In the genomic region with DNA sequence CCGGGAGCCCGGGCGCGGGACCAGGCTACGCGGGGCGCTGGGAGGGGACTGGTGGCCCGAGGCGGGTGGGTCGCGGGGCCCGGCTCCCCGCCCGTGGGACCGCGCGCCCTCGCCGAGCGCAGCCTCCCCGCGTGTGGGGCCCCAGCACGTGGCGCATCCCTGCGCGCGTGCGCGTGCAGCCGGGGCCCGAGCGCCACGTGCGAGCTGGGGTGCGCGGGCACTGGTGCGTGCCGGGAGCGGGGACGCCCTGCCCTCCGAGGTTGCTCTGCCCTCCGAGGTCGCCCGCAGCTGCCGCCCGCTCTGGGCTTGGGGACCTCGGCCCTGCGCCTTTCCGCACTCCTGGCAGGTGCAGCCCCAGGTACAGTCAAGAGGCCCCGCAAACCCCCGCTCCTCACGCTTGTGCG, we compare ENCODE assay signal across 1 cellular context.
TF ChIP-seq lines count a peak whose summit lies in the region.

No MANE protein-coding gene starts in this region.

TF ChIP-seq in HepG2, 621 proteins besides CTCF, POLR2A, EP300 and RAD21 (continued from another document and continues in another):
- TF ChIP-seq, protein P1, sequence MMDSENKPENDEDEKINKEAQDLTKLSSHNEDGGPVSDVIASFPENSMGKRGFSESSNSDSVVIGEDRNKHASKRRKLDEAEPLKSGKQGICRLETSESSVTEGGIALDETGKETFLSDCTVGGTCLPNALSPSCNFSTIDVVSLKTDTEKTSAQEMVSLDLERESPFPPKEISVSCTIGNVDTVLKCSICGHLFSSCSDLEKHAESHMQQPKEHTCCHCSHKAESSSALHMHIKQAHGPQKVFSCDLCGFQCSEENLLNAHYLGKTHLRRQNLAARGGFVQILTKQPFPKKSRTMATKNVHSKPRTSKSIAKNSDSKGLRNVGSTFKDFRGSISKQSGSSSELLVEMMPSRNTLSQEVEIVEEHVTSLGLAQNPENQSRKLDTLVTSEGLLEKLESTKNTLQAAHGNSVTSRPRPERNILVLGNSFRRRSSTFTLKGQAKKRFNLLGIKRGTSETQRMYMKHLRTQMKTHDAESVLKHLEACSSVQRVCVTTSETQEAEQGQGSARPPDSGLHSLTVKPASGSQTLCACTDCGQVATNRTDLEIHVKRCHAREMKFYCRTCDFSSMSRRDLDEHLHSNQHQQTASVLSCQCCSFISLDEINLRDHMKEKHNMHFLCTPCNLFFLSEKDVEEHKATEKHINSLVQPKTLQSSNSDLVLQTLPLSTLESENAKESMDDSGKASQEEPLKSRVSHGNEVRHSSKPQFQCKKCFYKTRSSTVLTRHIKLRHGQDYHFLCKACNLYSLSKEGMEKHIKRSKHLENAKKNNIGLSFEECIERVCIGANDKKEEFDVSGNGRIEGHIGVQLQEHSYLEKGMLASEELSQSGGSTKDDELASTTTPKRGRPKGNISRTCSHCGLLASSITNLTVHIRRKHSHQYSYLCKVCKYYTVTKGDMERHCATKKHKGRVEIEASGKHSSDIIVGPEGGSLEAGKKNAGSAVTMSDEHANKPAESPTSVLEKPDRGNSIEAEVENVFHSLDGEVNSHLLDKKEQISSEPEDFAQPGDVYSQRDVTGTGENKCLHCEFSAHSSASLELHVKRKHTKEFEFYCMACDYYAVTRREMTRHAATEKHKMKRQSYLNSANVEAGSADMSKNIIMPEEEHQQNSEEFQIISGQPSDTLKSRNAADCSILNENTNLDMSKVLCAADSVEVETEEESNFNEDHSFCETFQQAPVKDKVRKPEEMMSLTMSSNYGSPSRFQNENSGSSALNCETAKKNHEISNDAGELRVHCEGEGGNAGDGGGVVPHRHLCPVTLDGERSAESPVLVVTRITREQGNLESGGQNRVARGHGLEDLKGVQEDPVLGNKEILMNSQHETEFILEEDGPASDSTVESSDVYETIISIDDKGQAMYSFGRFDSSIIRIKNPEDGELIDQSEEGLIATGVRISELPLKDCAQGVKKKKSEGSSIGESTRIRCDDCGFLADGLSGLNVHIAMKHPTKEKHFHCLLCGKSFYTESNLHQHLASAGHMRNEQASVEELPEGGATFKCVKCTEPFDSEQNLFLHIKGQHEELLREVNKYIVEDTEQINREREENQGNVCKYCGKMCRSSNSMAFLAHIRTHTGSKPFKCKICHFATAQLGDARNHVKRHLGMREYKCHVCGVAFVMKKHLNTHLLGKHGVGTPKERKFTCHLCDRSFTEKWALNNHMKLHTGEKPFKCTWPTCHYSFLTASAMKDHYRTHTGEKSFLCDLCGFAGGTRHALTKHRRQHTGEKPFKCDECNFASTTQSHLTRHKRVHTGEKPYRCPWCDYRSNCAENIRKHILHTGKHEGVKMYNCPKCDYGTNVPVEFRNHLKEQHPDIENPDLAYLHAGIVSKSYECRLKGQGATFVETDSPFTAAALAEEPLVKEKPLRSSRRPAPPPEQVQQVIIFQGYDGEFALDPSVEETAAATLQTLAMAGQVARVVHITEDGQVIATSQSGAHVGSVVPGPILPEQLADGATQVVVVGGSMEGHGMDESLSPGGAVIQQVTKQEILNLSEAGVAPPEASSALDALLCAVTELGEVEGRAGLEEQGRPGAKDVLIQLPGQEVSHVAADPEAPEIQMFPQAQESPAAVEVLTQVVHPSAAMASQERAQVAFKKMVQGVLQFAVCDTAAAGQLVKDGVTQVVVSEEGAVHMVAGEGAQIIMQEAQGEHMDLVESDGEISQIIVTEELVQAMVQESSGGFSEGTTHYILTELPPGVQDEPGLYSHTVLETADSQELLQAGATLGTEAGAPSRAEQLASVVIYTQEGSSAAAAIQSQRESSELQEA (CRISPR knock-in tag; IDR thresholded peaks at IDR 0.05; ENCODE audit: not compliant biosample characterization), result peak; percentile 88
- TF ChIP-seq ZNF138 (CRISPR knock-in tag; IDR thresholded peaks at IDR 0.05; ENCODE audit: low read depth) (peak; percentile 98), ZNF569 (CRISPR knock-in tag; IDR thresholded peaks at IDR 0.05; ENCODE audit: borderline replicate concordance) (no peak), MEIS2 (CRISPR knock-in tag; IDR thresholded peaks at IDR 0.05) (peak; percentile 75; the same call in 1 of the 2 replicates), ZNF546 (CRISPR knock-in tag; conservative IDR thresholded peaks at IDR 0.05) (peak; percentile 90), ZNF343 (CRISPR knock-in tag; IDR thresholded peaks at IDR 0.05) (peak; percentile 67; the same call in 1 of the 2 replicates), CAMTA2 (CRISPR knock-in tag; IDR thresholded peaks at IDR 0.05; ENCODE audit: borderline replicate concordance) (0 out of 2 replicates have a peak, but pooled peaks have one; percentile 28), ZNF230 (CRISPR knock-in tag; IDR thresholded peaks at IDR 0.05) (peak; percentile 95; the same call in 1 of the 2 replicates), ZSCAN20 (CRISPR knock-in tag; IDR thresholded peaks at IDR 0.05; ENCODE audit: borderline replicate concordance) (peak; percentile 63; the same call in 1 of the 2 replicates), ZMYM2 (CRISPR knock-in tag; IDR thresholded peaks at IDR 0.05) (no peak), FOSL1 (CRISPR knock-in tag; IDR thresholded peaks at IDR 0.05; ENCODE audit: borderline replicate concordance) (no peak), IRX3 (CRISPR knock-in tag; IDR thresholded peaks at IDR 0.05; ENCODE audit: borderline replicate concordance, low read depth) (peak; percentile 95), NR3C1 (CRISPR knock-in tag; IDR thresholded peaks at IDR 0.05) (no peak), NFKBIZ (CRISPR knock-in tag; IDR thresholded peaks at IDR 0.05) (no peak), ISX (CRISPR knock-in tag; conservative IDR thresholded peaks at IDR 0.05) (0 out of 2 replicates have a peak, but pooled peaks have one; percentile 68), ZNF724P (CRISPR knock-in tag; IDR thresholded peaks at IDR 0.05; ENCODE audit: borderline replicate concordance) (peak; percentile 85; the same call in 1 of the 2 replicates), ZNF790 (CRISPR knock-in tag; IDR thresholded peaks at IDR 0.05; ENCODE audit: borderline replicate concordance) (peak; percentile 75; the same call in 1 of the 2 replicates), ZNF749 (CRISPR knock-in tag; IDR thresholded peaks at IDR 0.05; ENCODE audit: borderline replicate concordance) (peak; percentile 82; the same call in 1 of the 2 replicates), ZNF552 (CRISPR knock-in tag; IDR thresholded peaks at IDR 0.05; ENCODE audit: borderline replicate concordance) (peak; percentile 91; the same call in 1 of the 2 replicates), EED (CRISPR knock-in tag; IDR thresholded peaks at IDR 0.05) (peak; percentile 74; the same call in 1 of the 2 replicates), ZMYM4 (CRISPR knock-in tag; IDR thresholded peaks at IDR 0.05) (peak; percentile 68), TEAD2 (CRISPR knock-in tag; IDR thresholded peaks at IDR 0.05) (peak; percentile 91), NFIB (CRISPR knock-in tag; IDR thresholded peaks at IDR 0.05; ENCODE audit: borderline replicate concordance) (no peak), NR1H2 (CRISPR knock-in tag; IDR thresholded peaks at IDR 0.05; ENCODE audit: borderline replicate concordance, low read depth) (peak; percentile 94)
- TF ChIP-seq, protein P2, sequence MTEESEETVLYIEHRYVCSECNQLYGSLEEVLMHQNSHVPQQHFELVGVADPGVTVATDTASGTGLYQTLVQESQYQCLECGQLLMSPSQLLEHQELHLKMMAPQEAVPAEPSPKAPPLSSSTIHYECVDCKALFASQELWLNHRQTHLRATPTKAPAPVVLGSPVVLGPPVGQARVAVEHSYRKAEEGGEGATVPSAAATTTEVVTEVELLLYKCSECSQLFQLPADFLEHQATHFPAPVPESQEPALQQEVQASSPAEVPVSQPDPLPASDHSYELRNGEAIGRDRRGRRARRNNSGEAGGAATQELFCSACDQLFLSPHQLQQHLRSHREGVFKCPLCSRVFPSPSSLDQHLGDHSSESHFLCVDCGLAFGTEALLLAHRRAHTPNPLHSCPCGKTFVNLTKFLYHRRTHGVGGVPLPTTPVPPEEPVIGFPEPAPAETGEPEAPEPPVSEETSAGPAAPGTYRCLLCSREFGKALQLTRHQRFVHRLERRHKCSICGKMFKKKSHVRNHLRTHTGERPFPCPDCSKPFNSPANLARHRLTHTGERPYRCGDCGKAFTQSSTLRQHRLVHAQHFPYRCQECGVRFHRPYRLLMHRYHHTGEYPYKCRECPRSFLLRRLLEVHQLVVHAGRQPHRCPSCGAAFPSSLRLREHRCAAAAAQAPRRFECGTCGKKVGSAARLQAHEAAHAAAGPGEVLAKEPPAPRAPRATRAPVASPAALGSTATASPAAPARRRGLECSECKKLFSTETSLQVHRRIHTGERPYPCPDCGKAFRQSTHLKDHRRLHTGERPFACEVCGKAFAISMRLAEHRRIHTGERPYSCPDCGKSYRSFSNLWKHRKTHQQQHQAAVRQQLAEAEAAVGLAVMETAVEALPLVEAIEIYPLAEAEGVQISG (CRISPR knock-in tag; IDR thresholded peaks at IDR 0.05), result peak; percentile 77
- TF ChIP-seq, protein P3, sequence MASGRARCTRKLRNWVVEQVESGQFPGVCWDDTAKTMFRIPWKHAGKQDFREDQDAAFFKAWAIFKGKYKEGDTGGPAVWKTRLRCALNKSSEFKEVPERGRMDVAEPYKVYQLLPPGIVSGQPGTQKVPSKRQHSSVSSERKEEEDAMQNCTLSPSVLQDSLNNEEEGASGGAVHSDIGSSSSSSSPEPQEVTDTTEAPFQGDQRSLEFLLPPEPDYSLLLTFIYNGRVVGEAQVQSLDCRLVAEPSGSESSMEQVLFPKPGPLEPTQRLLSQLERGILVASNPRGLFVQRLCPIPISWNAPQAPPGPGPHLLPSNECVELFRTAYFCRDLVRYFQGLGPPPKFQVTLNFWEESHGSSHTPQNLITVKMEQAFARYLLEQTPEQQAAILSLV (CRISPR knock-in tag; IDR thresholded peaks at IDR 0.05; ENCODE audit: borderline replicate concordance), result peak; percentile 32; the same call in 1 of the 2 replicates
- TF ChIP-seq, protein P4, sequence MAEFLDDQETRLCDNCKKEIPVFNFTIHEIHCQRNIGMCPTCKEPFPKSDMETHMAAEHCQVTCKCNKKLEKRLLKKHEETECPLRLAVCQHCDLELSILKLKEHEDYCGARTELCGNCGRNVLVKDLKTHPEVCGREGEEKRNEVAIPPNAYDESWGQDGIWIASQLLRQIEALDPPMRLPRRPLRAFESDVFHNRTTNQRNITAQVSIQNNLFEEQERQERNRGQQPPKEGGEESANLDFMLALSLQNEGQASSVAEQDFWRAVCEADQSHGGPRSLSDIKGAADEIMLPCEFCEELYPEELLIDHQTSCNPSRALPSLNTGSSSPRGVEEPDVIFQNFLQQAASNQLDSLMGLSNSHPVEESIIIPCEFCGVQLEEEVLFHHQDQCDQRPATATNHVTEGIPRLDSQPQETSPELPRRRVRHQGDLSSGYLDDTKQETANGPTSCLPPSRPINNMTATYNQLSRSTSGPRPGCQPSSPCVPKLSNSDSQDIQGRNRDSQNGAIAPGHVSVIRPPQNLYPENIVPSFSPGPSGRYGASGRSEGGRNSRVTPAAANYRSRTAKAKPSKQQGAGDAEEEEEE (CRISPR knock-in tag; IDR thresholded peaks at IDR 0.05; ENCODE audit: borderline replicate concordance), result no peak
- TF ChIP-seq, protein P5, sequence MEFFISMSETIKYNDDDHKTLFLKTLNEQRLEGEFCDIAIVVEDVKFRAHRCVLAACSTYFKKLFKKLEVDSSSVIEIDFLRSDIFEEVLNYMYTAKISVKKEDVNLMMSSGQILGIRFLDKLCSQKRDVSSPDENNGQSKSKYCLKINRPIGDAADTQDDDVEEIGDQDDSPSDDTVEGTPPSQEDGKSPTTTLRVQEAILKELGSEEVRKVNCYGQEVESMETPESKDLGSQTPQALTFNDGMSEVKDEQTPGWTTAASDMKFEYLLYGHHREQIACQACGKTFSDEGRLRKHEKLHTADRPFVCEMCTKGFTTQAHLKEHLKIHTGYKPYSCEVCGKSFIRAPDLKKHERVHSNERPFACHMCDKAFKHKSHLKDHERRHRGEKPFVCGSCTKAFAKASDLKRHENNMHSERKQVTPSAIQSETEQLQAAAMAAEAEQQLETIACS (CRISPR knock-in tag; IDR thresholded peaks at IDR 0.05), result peak; percentile 90
- TF ChIP-seq, protein P6, sequence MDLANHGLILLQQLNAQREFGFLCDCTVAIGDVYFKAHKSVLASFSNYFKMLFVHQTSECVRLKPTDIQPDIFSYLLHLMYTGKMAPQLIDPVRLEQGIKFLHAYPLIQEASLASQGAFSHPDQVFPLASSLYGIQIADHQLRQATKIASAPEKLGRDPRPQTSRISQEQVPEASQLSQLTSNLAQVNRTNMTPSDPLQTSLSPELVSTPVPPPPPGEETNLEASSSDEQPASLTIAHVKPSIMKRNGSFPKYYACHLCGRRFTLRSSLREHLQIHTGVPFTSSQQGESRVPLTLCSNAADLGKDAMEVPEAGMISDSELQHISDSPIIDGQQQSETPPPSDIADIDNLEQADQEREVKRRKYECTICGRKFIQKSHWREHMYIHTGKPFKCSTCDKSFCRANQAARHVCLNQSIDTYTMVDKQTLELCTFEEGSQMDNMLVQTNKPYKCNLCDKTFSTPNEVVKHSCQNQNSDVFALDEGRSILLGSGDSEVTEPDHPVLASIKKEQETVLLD (CRISPR knock-in tag; IDR thresholded peaks at IDR 0.05; ENCODE audit: low read depth), result peak; percentile 63; the same call in 1 of the 2 replicates
- TF ChIP-seq, protein P7, sequence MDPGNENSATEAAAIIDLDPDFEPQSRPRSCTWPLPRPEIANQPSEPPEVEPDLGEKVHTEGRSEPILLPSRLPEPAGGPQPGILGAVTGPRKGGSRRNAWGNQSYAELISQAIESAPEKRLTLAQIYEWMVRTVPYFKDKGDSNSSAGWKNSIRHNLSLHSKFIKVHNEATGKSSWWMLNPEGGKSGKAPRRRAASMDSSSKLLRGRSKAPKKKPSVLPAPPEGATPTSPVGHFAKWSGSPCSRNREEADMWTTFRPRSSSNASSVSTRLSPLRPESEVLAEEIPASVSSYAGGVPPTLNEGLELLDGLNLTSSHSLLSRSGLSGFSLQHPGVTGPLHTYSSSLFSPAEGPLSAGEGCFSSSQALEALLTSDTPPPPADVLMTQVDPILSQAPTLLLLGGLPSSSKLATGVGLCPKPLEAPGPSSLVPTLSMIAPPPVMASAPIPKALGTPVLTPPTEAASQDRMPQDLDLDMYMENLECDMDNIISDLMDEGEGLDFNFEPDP (CRISPR knock-in tag; conservative IDR thresholded peaks at IDR 0.05), result peak; percentile 83; the same call in 1 of the 2 replicates
- TF ChIP-seq, protein P8, sequence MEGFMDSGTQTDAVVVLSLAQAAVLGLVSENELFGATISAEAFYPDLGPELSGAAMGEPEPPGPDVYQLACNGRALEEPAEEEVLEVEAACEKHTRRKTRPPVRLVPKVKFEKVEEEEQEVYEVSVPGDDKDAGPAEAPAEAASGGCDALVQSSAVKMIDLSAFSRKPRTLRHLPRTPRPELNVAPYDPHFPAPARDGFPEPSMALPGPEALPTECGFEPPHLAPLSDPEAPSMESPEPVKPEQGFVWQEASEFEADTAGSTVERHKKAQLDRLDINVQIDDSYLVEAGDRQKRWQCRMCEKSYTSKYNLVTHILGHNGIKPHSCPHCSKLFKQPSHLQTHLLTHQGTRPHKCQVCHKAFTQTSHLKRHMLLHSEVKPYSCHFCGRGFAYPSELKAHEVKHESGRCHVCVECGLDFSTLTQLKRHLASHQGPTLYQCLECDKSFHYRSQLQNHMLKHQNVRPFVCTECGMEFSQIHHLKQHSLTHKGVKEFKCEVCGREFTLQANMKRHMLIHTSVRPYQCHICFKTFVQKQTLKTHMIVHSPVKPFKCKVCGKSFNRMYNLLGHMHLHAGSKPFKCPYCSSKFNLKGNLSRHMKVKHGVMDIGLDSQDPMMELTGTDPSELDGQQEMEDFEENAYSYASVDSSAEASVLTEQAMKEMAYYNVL (CRISPR knock-in tag; IDR thresholded peaks at IDR 0.05; ENCODE audit: borderline replicate concordance), result peak; percentile 29; the same call in 1 of the 2 replicates
